Comparison of ENCODE assay signal across 9 cellular contexts in the genomic region with DNA sequence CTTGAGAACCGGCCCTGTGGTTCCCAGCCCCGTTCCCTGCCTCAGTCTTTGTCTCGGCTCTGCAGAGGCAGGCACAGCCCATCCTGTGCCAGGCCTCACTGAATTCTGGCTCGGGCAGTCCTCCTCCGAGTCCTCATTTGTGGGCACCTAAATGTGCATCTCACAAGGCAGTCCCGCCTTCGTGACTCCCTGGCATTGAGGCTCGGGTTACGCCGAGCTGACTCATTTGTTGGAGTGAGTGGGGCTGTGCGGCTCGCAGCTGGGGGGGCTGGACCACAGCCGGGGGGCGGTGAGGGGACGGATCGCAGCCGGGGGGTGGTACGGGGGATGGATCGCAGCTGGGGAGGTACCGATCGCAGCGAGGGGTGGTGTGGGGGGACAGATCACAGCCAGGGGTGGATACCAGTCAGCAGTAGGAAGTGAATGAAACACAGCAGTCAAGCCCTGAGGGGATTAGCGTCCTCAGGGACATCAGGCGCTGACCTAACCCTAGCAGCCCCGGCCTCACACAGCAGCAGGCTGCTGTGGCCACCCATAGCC.
DNase-seq lines count a peak whose midpoint lies in the region; ATAC-seq and TF ChIP-seq lines count a peak whose summit lies in the region.
"Had no signal": no experiment of that assay in that cellular context is flagged by ENCODE, and none has a peak within 500 bp of the region (broad histone marks: within the 10 kb centered on the region; RNA-seq: fewer than 3 reads in every experiment).

No MANE protein-coding gene starts in this region.

- H3K27me3 ChIP-seq in GM23248 (replicated peaks; ENCODE audit: insufficient read depth) (no peaks in the 10 kb centered on the region), PC-9 (ENCODE audit: insufficient read depth, low read depth) (no peaks in the 10 kb centered on the region), osteoblast (ENCODE audit: insufficient read depth, low read length) (no peaks in the 10 kb centered on the region)

- H3K36me3 ChIP-seq in GM23248 (ENCODE audit: low read depth) (peaks cover 25% of the 10 kb centered on the region; the same call in 1 of the 2 replicates), PC-9 (ENCODE audit: low read depth) (no peaks in the 10 kb centered on the region), osteoblast (ENCODE audit: insufficient read depth, low read length) (peaks cover 84% of the 10 kb centered on the region)

- H3K9me3 Mint-ChIP-seq in mesothelial cell of epicardium, result peaks cover 6% of the 10 kb centered on the region
- H3K9me3 Mint-ChIP-seq in activated naive CD4-positive, alpha-beta T cell treated with anti-CD3 and anti-CD28 coated beads, Interleukin-2, amount 50 U/mL, for 72 hours, result no peaks in the 10 kb centered on the region

- peaks cover 6% of the 10 kb centered on the region for H3K36me3 Mint-ChIP-seq in mesothelial cell of epicardium
- peaks cover 4 to 8% of the 10 kb centered on the region in 2 donors for H3K36me3 Mint-ChIP-seq in activated naive CD4-positive, alpha-beta T cell treated with anti-CD3 and anti-CD28 coated beads, Interleukin-2, amount 50 U/mL, for 72 hours

- intact Hi-C loops in PC-9 (cut with micrococcal nuclease; ENCODE audit: unreplicated experiment), result no loop called here

- H3K9me3 ChIP-seq in GM23248 (ENCODE audit: low read depth) (no peaks in the 10 kb centered on the region), PC-9 (ENCODE audit: insufficient read depth, low read depth) (no peaks in the 10 kb centered on the region), osteoblast (ENCODE audit: low read depth, low read length) (no peaks in the 10 kb centered on the region)

- H3K9ac ChIP-seq in GM23248, result peak overlapping the region; percentile 62
- H3K9ac ChIP-seq: KMS-11 had no signal

- peak; percentile 96 for DNase-seq in GM23248
- DNase-seq in PC-9, result peak; percentile 78 to 86
- peak; percentile 84 for DNase-seq in fibroblast of the aortic adventitia (ENCODE audit: low read depth)
- peak; percentile 99 for DNase-seq in osteoblast (ENCODE audit: insufficient read length, low spot score, missing footprints)
- DNase-seq in mesothelial cell of epicardium (ENCODE audit: low spot score in 2 of 2, unreplicated experiment in 2 of 2), result no peak
- no peak for DNase-seq in activated naive CD4-positive, alpha-beta T cell treated with anti-CD3 and anti-CD28 coated beads, Interleukin-2, amount 50 U/mL, for 72 hours (ENCODE audit: low spot score in 2 of 2)

- no peaks in the 10 kb centered on the region for H3K27me3 Mint-ChIP-seq in mesothelial cell of epicardium (ENCODE audit: low read depth)

- no peak for TF ChIP-seq CTCF in PC-9 (conservative IDR thresholded peaks at IDR 0.05)
- TF ChIP-seq CTCF in fibroblast of the aortic adventitia (IDR thresholded peaks at IDR 0.05; ENCODE audit: insufficient read depth, low read length), result no peak
- TF ChIP-seq CTCF in osteoblast (IDR thresholded peaks at IDR 0.05; ENCODE audit: extremely low read depth, low read depth, low read length), result no peak
- TF ChIP-seq CTCF in mesothelial cell of epicardium (IDR thresholded peaks at IDR 0.05; ENCODE audit: unreplicated experiment), result no peak

- peak overlapping the region; percentile 79 for H3K27ac ChIP-seq in GM23248
- H3K27ac ChIP-seq in PC-9, result peak overlapping the region; percentile 38; the same call in 1 of the 2 replicates
- peak overlapping the region; percentile 81 for H3K27ac ChIP-seq in osteoblast (ENCODE audit: low read depth, low read length)
- H3K27ac ChIP-seq: KMS-11 had no signal

- H3F3A ChIP-seq in GM23248 (ENCODE audit: insufficient read depth), result peaks cover 40% of the 10 kb centered on the region
- H3F3A ChIP-seq in PC-9 (ENCODE audit: insufficient read depth, low read depth), result peaks cover 10% of the 10 kb centered on the region; the same call in 1 of the 2 replicates

- H3K9me2 ChIP-seq in GM23248 (ENCODE audit: insufficient read depth), result no peaks in the 10 kb centered on the region
- H3K9me2 ChIP-seq in PC-9 (ENCODE audit: insufficient read depth), result no peaks in the 10 kb centered on the region

- no peaks in the 10 kb centered on the region for H4K20me1 ChIP-seq in GM23248 (ENCODE audit: insufficient read depth)
- peaks cover 12% of the 10 kb centered on the region for H4K20me1 ChIP-seq in PC-9 (ENCODE audit: insufficient read depth)
- H4K20me1 ChIP-seq in osteoblast (ENCODE audit: insufficient read depth, low read length), result peaks cover 37% of the 10 kb centered on the region

- no TSS peak for BruUV-seq in PC-9 (replicated peaks; lab: Mats Ljungman, UMichigan)

- no peak overlapping the region for H2AFZ ChIP-seq in GM23248
- H2AFZ ChIP-seq in PC-9, result no peak overlapping the region
- H2AFZ ChIP-seq in osteoblast (ENCODE audit: low read length), result no peak overlapping the region

- peaks cover 5% of the 10 kb centered on the region for H3K4me1 Mint-ChIP-seq in mesothelial cell of epicardium

- H3K4me2 ChIP-seq in GM23248 (ENCODE audit: unreplicated experiment), result peak overlapping the region; percentile 36
- peak overlapping the region; percentile 59 for H3K4me2 ChIP-seq in PC-9
- H3K4me2 ChIP-seq in osteoblast (ENCODE audit: insufficient read depth, low read length), result peak overlapping the region; percentile 40
- H3K4me2 ChIP-seq: KMS-11 had no signal

- H3K79me2 ChIP-seq in GM23248 (ENCODE audit: insufficient read depth), result 0 out of 2 replicates have a peak, but pooled peaks cover under 1% of the 10 kb centered on the region
- H3K79me2 ChIP-seq in PC-9 (ENCODE audit: low read depth), result no peaks in the 10 kb centered on the region
- H3K79me2 ChIP-seq in osteoblast (ENCODE audit: insufficient read depth, low read length), result peaks cover 35% of the 10 kb centered on the region

- no peak overlapping the region for H3K27ac Mint-ChIP-seq in mesothelial cell of epicardium
- peak overlapping the region in 1 of 2 donors; percentile 12 for H3K27ac Mint-ChIP-seq in activated naive CD4-positive, alpha-beta T cell treated with anti-CD3 and anti-CD28 coated beads, Interleukin-2, amount 50 U/mL, for 72 hours

- CTCF ChIA-PET in PC-9 (lab: Charles Lee), result no interaction called here

- H3K4me3 ChIP-seq in GM23248 (no peak overlapping the region; the same call in 1 of the 2 replicates), PC-9 (no peak overlapping the region), fibroblast of the aortic adventitia (ENCODE audit: low read depth, low read length) (no peak overlapping the region), osteoblast (ENCODE audit: insufficient read depth, low read length) (peak overlapping the region; percentile 12)

- POLR2A ChIA-PET in PC-9 (lab: Charles Lee; ENCODE audit: unreplicated experiment), result interaction anchor here (0.5 to 0.7 kb wide), 4 partner anchors 9 to 188 kb away, joined by 3 to 5 read pairs (median 3); no protein-coding TSS in a partner anchor

- H3K4me1 ChIP-seq in GM23248 (ENCODE audit: insufficient read depth) (peaks cover 16% of the 10 kb centered on the region), PC-9 (replicated peaks; ENCODE audit: insufficient read depth) (peaks cover 10% of the 10 kb centered on the region), osteoblast (ENCODE audit: insufficient read depth, low read length) (peaks cover 22% of the 10 kb centered on the region)

- 3% methylated on average over 18 to 25 of the region's 25 CpGs for WGBS in GM23248 (ENCODE audit: low coverage in 1 of 2, low lambda C conversion rate in 2 of 2, missing lambda C conversion rate in 2 of 2), 2 experiments

- ATAC-seq in HG03196 (IDR thresholded peaks at IDR 0.05; ENCODE audit: unreplicated experiment), result no peak
- ATAC-seq in activated naive CD4-positive, alpha-beta T cell treated with anti-CD3 and anti-CD28 coated beads, Interleukin-2, amount 50 U/mL, for 72 hours, result no peak
- no peak for ATAC-seq in GM18858 (IDR thresholded peaks at IDR 0.05; ENCODE audit: unreplicated experiment)

- in situ Hi-C loops in GM23248 (cut with MboI), result no loop called here

- no peak overlapping the region for H3K4me3 Mint-ChIP-seq in mesothelial cell of epicardium

Comparison
In these comparisons a context has a peak if more than half of its experiments do, and no peak if none do; other contexts are left out.
1. DNase-seq: peak in GM23248 (single experiment), PC-9 (2 of 2), fibroblast of the aortic adventitia (single experiment) and osteoblast (single experiment); none in mesothelial cell of epicardium (0 of 2) and activated naive CD4-positive, alpha-beta T cell treated with anti-CD3 and anti-CD28 coated beads, Interleukin-2, amount 50 U/mL, for 72 hours (0 of 2).
2. Peak in every context shown above with its lines, with median percentiles within 50 percentile points of each other: H3K27ac ChIP-seq and H3K4me2 ChIP-seq.